ENCODE assay signal across 7 cellular contexts in genomic region chr6:128768187-128768586, GRCh38.
"Had no signal": no experiment of that assay in that cellular context is flagged by ENCODE, and none has a peak within 500 bp of the region (broad histone marks: within the 10 kb centered on the region; RNA-seq: fewer than 3 reads in every experiment).

No MANE protein-coding gene starts in this region.

- ATAC-seq: GM23338, HepG2 had no signal

- H3K4me3 ChIP-seq: GM23338 had no signal

- H3K27ac Mint-ChIP-seq: GM23338, H9, HFFc6, IgD-negative memory B cell had no signal

- H3K36me3 Mint-ChIP-seq: IgD-negative memory B cell had no signal

- H3K4me3 Mint-ChIP-seq: GM23338, H9, HFFc6, IgD-negative memory B cell had no signal

- H3K4me2 ChIP-seq: GM23338 had no signal

- H3K4me1 Mint-ChIP-seq: IgD-negative memory B cell had no signal

- H3K27ac ChIP-seq: HL-60 had no signal

- DNase-seq: H9, HCEC 1CT, HFFc6 had no signal

- H3K27me3 Mint-ChIP-seq: IgD-negative memory B cell had no signal
